In genomic region chr14:23004274-23004673, GRCh38 we compare ENCODE assay signal across 2 cellular contexts.
A peak's percentile ranks its signal among the peaks of the same experiment; 100 is the strongest.
TF ChIP-seq lines count a peak whose summit lies in the region.
"Not testable (repeated sequence)": the region's sequence is repeated elsewhere in the genome, so short reads cannot be mapped to it uniquely, and the experiment has no call there.

No MANE protein-coding gene starts in this region.

TF ChIP-seq in A549, 52 proteins besides CTCF, POLR2A, EP300 and RAD21:
- TF ChIP-seq FOSL2 (IDR thresholded peaks at IDR 0.05): not testable (repeated sequence)
- TF ChIP-seq FOSL2 (CRISPR knock-in tag; IDR thresholded peaks at IDR 0.05): peak; percentile 60; the same call in 1 of the 2 replicates

TF ChIP-seq in K562, 482 proteins besides CTCF, POLR2A, EP300 and RAD21:
- TF ChIP-seq EGR1 (conservative IDR thresholded peaks at IDR 0.05) (0 out of 2 replicates have a peak, but pooled peaks have one; percentile 5), MAFG (tag; conservative IDR thresholded peaks at IDR 0.05) (0 out of 2 replicates have a peak, but pooled peaks have one; percentile 6)
- TF ChIP-seq, protein P1, sequence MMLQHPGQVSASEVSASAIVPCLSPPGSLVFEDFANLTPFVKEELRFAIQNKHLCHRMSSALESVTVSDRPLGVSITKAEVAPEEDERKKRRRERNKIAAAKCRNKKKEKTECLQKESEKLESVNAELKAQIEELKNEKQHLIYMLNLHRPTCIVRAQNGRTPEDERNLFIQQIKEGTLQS (IDR thresholded peaks at IDR 0.05): peak; percentile 65
- TF ChIP-seq, protein P1 (CRISPR knock-in tag; conservative IDR thresholded peaks at IDR 0.05): not testable (repeated sequence)
